In the genomic region with DNA sequence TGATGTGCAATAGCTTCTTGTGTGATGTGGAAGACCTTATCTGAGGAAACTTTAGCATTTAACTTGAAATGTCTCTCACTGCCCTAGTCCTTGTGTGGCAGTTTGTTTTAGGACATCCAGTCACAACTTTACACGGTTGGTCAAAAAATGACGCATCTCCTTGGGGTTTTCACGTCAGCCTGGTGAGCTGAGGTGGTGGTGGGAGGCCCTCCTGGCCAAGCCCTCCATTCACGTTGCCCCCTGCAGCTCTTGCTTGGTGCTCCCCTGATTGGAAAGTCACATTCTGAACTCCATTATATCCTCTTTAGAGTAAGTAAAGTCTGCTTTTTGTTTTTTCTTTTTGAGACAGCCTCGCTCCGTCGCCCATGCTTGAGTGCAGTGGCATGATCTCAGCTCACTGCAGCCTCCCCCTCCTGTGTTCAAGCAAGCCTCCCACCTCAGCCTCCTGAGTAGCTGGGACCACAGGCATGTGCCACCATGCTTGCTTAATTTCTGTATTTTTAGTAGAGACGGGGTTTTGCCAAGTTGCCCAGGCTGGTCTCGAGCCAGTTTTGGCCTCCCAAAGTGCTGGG, we compare ENCODE assay signal across 2 cellular contexts.
A peak's percentile ranks its signal among the peaks of the same experiment; 100 is the strongest.
TF ChIP-seq lines count a peak whose summit lies in the region.

No MANE protein-coding gene starts in this region.

TF ChIP-seq in GM23338, 12 proteins besides CTCF, POLR2A, EP300 and RAD21:
- TF ChIP-seq NANOG (IDR thresholded peaks at IDR 0.05; ENCODE audit: borderline replicate concordance) (no peak), CREB1 (CRISPR knock-in tag; IDR thresholded peaks at IDR 0.05; ENCODE audit: low read depth) (no peak), POLR2AphosphoS5 (IDR thresholded peaks at IDR 0.05; ENCODE audit: low read depth) (peak; percentile 48; the same call in 1 of the 2 replicates)

TF ChIP-seq in K562, 482 proteins besides CTCF, POLR2A, EP300 and RAD21:
- TF ChIP-seq POLR2G (IDR thresholded peaks at IDR 0.05; ENCODE audit: low read depth, low read length) (peak; percentile 40; the same call in 1 of the 2 replicates), MYC (IDR thresholded peaks at IDR 0.05; ENCODE audit: low read depth, low read length) (no peak), MYC (CRISPR knock-in tag; IDR thresholded peaks at IDR 0.05; ENCODE audit: borderline replicate concordance, low read depth) (no peak), HSF4 (CRISPR knock-in tag; IDR thresholded peaks at IDR 0.05; ENCODE audit: borderline replicate concordance) (no peak), SUPT5H (IDR thresholded peaks at IDR 0.05) (peak; percentile 74), KAT2B (IDR thresholded peaks at IDR 0.05; ENCODE audit: low read depth, low read length) (no peak), POLR2AphosphoS5 (IDR thresholded peaks at IDR 0.05; ENCODE audit: control insufficient read depth, insufficient read depth, low read depth, low read length) (peak; percentile 9; the same call in 1 of the 2 replicates), RBFOX2 (IDR thresholded peaks at IDR 0.05; ENCODE audit: low read depth, low read length) (0 out of 2 replicates have a peak, but pooled peaks have one; percentile 30), TEAD4 (IDR thresholded peaks at IDR 0.05; ENCODE audit: low read length) (no peak), TEAD4 (CRISPR knock-in tag; IDR thresholded peaks at IDR 0.05; ENCODE audit: borderline replicate concordance) (no peak), POLR2B (IDR thresholded peaks at IDR 0.05; ENCODE audit: low read depth, partially characterized antibody) (peak; percentile 51), PHF20 (IDR thresholded peaks at IDR 0.05; ENCODE audit: partially characterized antibody) (no peak)
TF ChIP-seq in K562: peak in this region for 5.
